In the genomic region with DNA sequence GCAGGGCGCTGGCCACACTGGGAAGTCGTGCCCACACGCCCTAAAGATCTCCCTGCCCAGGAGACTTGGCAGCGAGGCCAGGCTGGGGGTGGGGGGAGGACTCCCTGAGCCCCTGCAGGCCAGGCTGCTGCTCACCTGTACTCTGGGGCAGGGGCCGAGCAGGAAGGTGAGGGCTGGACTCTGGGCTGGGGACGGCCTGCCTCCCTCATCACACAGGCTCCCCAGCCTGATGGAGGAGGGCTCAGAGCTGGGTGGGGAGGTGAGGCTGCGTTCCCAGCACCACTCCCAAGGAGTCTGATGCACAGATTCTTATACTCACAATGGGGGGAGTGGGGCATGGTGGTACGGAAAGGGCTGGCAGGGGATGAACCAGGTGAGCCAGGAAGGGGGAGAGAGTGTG, we compare ENCODE assay signal across 24 cellular contexts.
DNase-seq lines count a peak whose midpoint lies in the region; ATAC-seq and TF ChIP-seq lines count a peak whose summit lies in the region.
"Had no signal": no experiment of that assay in that cellular context is flagged by ENCODE, and none has a peak within 500 bp of the region (broad histone marks: within the 10 kb centered on the region; RNA-seq: fewer than 3 reads in every experiment).

No MANE protein-coding gene starts in this region.

- DNase-seq in activated CD4-positive, alpha-beta T cell treated with anti-CD3 and anti-CD28 coated beads, Interleukin-2, amount 10 ng/mL, durations not matched to agents 24 days and 14 days: no peak
- DNase-seq in activated CD4-positive, alpha-beta T cell treated with anti-CD3 and anti-CD28 coated beads for 4 hours: no peak
- DNase-seq in H7: peak; percentile 57
- no peak for DNase-seq in activated CD8-positive, alpha-beta T cell treated with anti-CD3 and anti-CD28 coated beads for 36 hours
- no peak for DNase-seq in natural killer cell
- DNase-seq in left lung: no peak
- DNase-seq in erythroblast (lab: John Stamatoyannopoulos, UW): no peak
- DNase-seq: activated CD4-positive, CD25-positive, alpha-beta regulatory T cell; activated effector memory CD4-positive, alpha-beta T cell treated with anti-CD3 and anti-CD28 coated beads, Interleukin-2, amount 50 U/mL, for 16 hours; amniotic stem cell; DMS153; GOT3; NCI-H1092; NCI-H446 treated with DMSO at 0.1 percent for 48 hours; NK-92 treated with Interleukin-12 subunit alpha and Interleukin-12 subunit beta, amount 100 ng/mL, for 24 hours; nucleus accumbens; stimulated activated CD4-positive, alpha-beta T cell treated with anti-CD3 and anti-CD28 coated beads, Interleukin-12 subunit alpha, Interleukin-12 subunit beta, amount 100 ng/mL, for 4 hours; T-helper 9 cell had no signal

- ATAC-seq in activated CD8-positive, alpha-beta T cell treated with anti-CD3 and anti-CD28 coated beads for 36 hours: no peak
- no peak for ATAC-seq in natural killer cell
- ATAC-seq in left lung: no peak
- ATAC-seq in GM18517 (IDR thresholded peaks at IDR 0.05; ENCODE audit: unreplicated experiment): no peak
- ATAC-seq: A549 had no signal

- peak overlapping the region; percentile 15 for H3K4me3 Mint-ChIP-seq in activated CD4-positive, alpha-beta T cell treated with anti-CD3 and anti-CD28 coated beads, Interleukin-2, amount 10 ng/mL, durations not matched to agents 24 days and 14 days
- peak overlapping the region; percentile 59 for H3K4me3 Mint-ChIP-seq in activated CD8-positive, alpha-beta T cell treated with anti-CD3 and anti-CD28 coated beads for 36 hours
- peak overlapping the region; percentile 56 for H3K4me3 Mint-ChIP-seq in natural killer cell

- H3K9me3 ChIP-seq in left lung: no peaks in the 10 kb centered on the region
- H3K9me3 ChIP-seq: A549, suprapubic skin, vagina had no signal

- H3K4me1 ChIP-seq in left lung: peaks cover 0 to 22% of the 10 kb centered on the region in 2 donors
- H3K4me1 ChIP-seq: A549 had no signal

- no peaks in the 10 kb centered on the region for H3K36me3 Mint-ChIP-seq in activated CD4-positive, alpha-beta T cell treated with anti-CD3 and anti-CD28 coated beads, Interleukin-2, amount 10 ng/mL, durations not matched to agents 24 days and 14 days (ENCODE audit: low read depth)
- H3K36me3 Mint-ChIP-seq in activated CD8-positive, alpha-beta T cell treated with anti-CD3 and anti-CD28 coated beads for 36 hours (ENCODE audit: low read depth): no peaks in the 10 kb centered on the region
- H3K36me3 Mint-ChIP-seq in natural killer cell: no peaks in the 10 kb centered on the region

- no peak overlapping the region for H3K27ac ChIP-seq in left lung
- H3K27ac ChIP-seq: A549, SK-N-MC, suprapubic skin, vagina had no signal

- H3K4me3 ChIP-seq in H7 (ENCODE audit: insufficient read depth, low read depth, low read length): no peak overlapping the region
- H3K4me3 ChIP-seq in left lung: no peak overlapping the region
- H3K4me3 ChIP-seq: A549, lung, SK-N-MC, suprapubic skin, vagina had no signal

- intact Hi-C loops in activated CD4-positive, alpha-beta T cell treated with anti-CD3 and anti-CD28 coated beads, Interleukin-2, amount 10 ng/mL, durations not matched to agents 24 days and 14 days (cut with micrococcal nuclease): no loop called here
- intact Hi-C loops in activated CD8-positive, alpha-beta T cell treated with anti-CD3 and anti-CD28 coated beads for 36 hours (cut with micrococcal nuclease): no loop called here
- intact Hi-C loops in natural killer cell (cut with micrococcal nuclease) (no loop called here), left lung (cut with DNase I) (no loop called here)

- no peaks in the 10 kb centered on the region for H3K36me3 ChIP-seq in H7 (replicated peaks; ENCODE audit: control insufficient read depth, insufficient read depth, low read length)
- H3K36me3 ChIP-seq in left lung: no peaks in the 10 kb centered on the region
- H3K36me3 ChIP-seq: vagina had no signal

- peaks cover 11% of the 10 kb centered on the region for H3K4me1 Mint-ChIP-seq in activated CD4-positive, alpha-beta T cell treated with anti-CD3 and anti-CD28 coated beads, Interleukin-2, amount 10 ng/mL, durations not matched to agents 24 days and 14 days
- peaks cover 18% of the 10 kb centered on the region for H3K4me1 Mint-ChIP-seq in activated CD8-positive, alpha-beta T cell treated with anti-CD3 and anti-CD28 coated beads for 36 hours (ENCODE audit: low read depth)
- H3K4me1 Mint-ChIP-seq in natural killer cell: peaks cover 23 to 38% of the 10 kb centered on the region in 2 donors

- peaks cover 5% of the 10 kb centered on the region for H3K27me3 Mint-ChIP-seq in activated CD4-positive, alpha-beta T cell treated with anti-CD3 and anti-CD28 coated beads, Interleukin-2, amount 10 ng/mL, durations not matched to agents 24 days and 14 days
- peaks cover 3% of the 10 kb centered on the region for H3K27me3 Mint-ChIP-seq in activated CD8-positive, alpha-beta T cell treated with anti-CD3 and anti-CD28 coated beads for 36 hours
- peaks cover 7 to 12% of the 10 kb centered on the region in 2 donors for H3K27me3 Mint-ChIP-seq in natural killer cell (ENCODE audit: low read depth in 2 of 2)

- no peaks in the 10 kb centered on the region for H3K9me3 Mint-ChIP-seq in activated CD4-positive, alpha-beta T cell treated with anti-CD3 and anti-CD28 coated beads, Interleukin-2, amount 10 ng/mL, durations not matched to agents 24 days and 14 days
- H3K9me3 Mint-ChIP-seq in activated CD8-positive, alpha-beta T cell treated with anti-CD3 and anti-CD28 coated beads for 36 hours: no peaks in the 10 kb centered on the region
- no peaks in the 10 kb centered on the region for H3K9me3 Mint-ChIP-seq in natural killer cell

- no peaks in the 10 kb centered on the region for H3K27me3 ChIP-seq in H7 (ENCODE audit: control insufficient read depth, insufficient read depth, low read length)
- H3K27me3 ChIP-seq in left lung: peaks cover 0 to 41% of the 10 kb centered on the region in 2 donors
- H3K27me3 ChIP-seq: vagina had no signal

- no peak for TF ChIP-seq CTCF in activated CD8-positive, alpha-beta T cell treated with anti-CD3 and anti-CD28 coated beads for 36 hours (IDR thresholded peaks at IDR 0.05)
- TF ChIP-seq CTCF in natural killer cell (IDR thresholded peaks at IDR 0.05) (no peak), left lung (IDR thresholded peaks at IDR 0.05) (no peak)

- no peak for TF ChIP-seq POLR2A in erythroblast (IDR thresholded peaks at IDR 0.05; ENCODE audit: low read length)

- no peak overlapping the region for H3K27ac Mint-ChIP-seq in activated CD4-positive, alpha-beta T cell treated with anti-CD3 and anti-CD28 coated beads, Interleukin-2, amount 10 ng/mL, durations not matched to agents 24 days and 14 days
- no peak overlapping the region for H3K27ac Mint-ChIP-seq in activated CD8-positive, alpha-beta T cell treated with anti-CD3 and anti-CD28 coated beads for 36 hours
- peak overlapping the region; percentile 31 to 84 for H3K27ac Mint-ChIP-seq in natural killer cell

- POLR2A ChIA-PET in activated CD8-positive, alpha-beta T cell treated with anti-CD3 and anti-CD28 coated beads for 36 hours (lab: Charles Lee): no interaction called here

- CTCF ChIA-PET in activated CD8-positive, alpha-beta T cell treated with anti-CD3 and anti-CD28 coated beads for 36 hours (lab: Charles Lee): no interaction called here

Comparison
In these comparisons a context has a peak if more than half of its experiments do, and no peak if none do; other contexts are left out.
1. H3K27ac Mint-ChIP-seq: peak in natural killer cell (2 of 2); none in activated CD4-positive, alpha-beta T cell treated with anti-CD3 and anti-CD28 coated beads, Interleukin-2, amount 10 ng/mL, durations not matched to agents 24 days and 14 days (single experiment) and activated CD8-positive, alpha-beta T cell treated with anti-CD3 and anti-CD28 coated beads for 36 hours (single experiment).
2. Peak in every context shown above with its lines, with median percentiles within 50 percentile points of each other: H3K4me3 Mint-ChIP-seq.